Comparison of ENCODE assay signal across 16 cellular contexts in the genomic region with DNA sequence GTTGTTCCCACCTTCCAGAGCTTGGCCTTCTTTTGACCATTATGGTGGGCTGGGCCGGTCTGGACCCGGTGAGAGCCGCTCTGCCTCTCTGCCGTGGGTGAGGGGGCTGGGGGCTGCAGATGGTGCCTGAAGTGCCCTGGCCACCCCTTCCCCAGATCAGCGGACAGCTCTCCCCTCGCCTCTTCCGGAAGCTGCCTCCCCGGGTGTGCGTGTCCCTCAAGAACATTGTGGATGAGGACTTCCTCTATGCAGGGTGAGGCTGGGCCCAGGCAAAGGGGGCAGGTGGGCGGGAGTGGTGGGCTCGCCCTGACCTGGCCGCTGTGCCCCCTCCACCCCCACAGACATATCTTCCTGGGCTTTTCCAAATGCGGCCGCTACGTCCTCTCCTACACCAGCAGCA. TPM values are rescaled to one million over a fixed set of nuclear protein-coding genes. Genes with fewer than 3 reads are reported as not detected.
DNase-seq lines count a peak whose midpoint lies in the region; ATAC-seq, FAIRE-seq and TF ChIP-seq lines count a peak whose summit lies in the region.
"Had no signal": no experiment of that assay in that cellular context is flagged by ENCODE, and none has a peak within 500 bp of the region (broad histone marks: within the 10 kb centered on the region; RNA-seq: fewer than 3 reads in every experiment).

No MANE protein-coding gene starts in this region.

- H3K27ac Mint-ChIP-seq in activated naive CD4-positive, alpha-beta T cell treated with anti-CD3 and anti-CD28 coated beads for 36 hours = no peak overlapping the region
- no peak overlapping the region for H3K27ac Mint-ChIP-seq in activated CD4-positive, alpha-beta memory T cell treated with anti-CD3 and anti-CD28 coated beads for 36 hours

- no peaks in the 10 kb centered on the region for H3K27me3 Mint-ChIP-seq in activated naive CD4-positive, alpha-beta T cell treated with anti-CD3 and anti-CD28 coated beads for 36 hours (ENCODE audit: low read depth)
- no peaks in the 10 kb centered on the region for H3K27me3 Mint-ChIP-seq in activated CD4-positive, alpha-beta memory T cell treated with anti-CD3 and anti-CD28 coated beads for 36 hours

- no peak overlapping the region for H3K4me3 ChIP-seq in hepatocyte
- peak overlapping the region; percentile 83 for H3K4me3 ChIP-seq in suprapubic skin
- H3K4me3 ChIP-seq in kidney (ENCODE audit: low read length in 2 of 2) = no peak overlapping the region
- H3K4me3 ChIP-seq: lung had no signal

- H3K27me3 ChIP-seq in hepatocyte (no peaks in the 10 kb centered on the region), suprapubic skin (no peaks in the 10 kb centered on the region)
- H3K27me3 ChIP-seq: Peyer's patch had no signal

- peak overlapping the region; percentile 85 for H3K4me2 ChIP-seq in hepatocyte

- peaks cover 23% of the 10 kb centered on the region for H3K79me2 ChIP-seq in hepatocyte

- H3K9me3 ChIP-seq in hepatocyte (ENCODE audit: low read depth) (no peaks in the 10 kb centered on the region), suprapubic skin (no peaks in the 10 kb centered on the region), kidney (ENCODE audit: control insufficient read depth in 1 of 2, low read length in 2 of 2) (no peaks in the 10 kb centered on the region)
- H3K9me3 ChIP-seq: Peyer's patch had no signal

- no peak for ATAC-seq in GM19351 (IDR thresholded peaks at IDR 0.05; ENCODE audit: unreplicated experiment)

- 96% methylated on average over 13 of the region's 15 CpGs for WGBS in hepatocyte (ENCODE audit: low lambda C conversion rate, missing lambda C conversion rate)
- WGBS in suprapubic skin = 96% methylated on average over 11 of the region's 15 CpGs

- H3K4me1 Mint-ChIP-seq in activated naive CD4-positive, alpha-beta T cell treated with anti-CD3 and anti-CD28 coated beads for 36 hours (ENCODE audit: low read depth) = peaks cover 20% of the 10 kb centered on the region
- H3K4me1 Mint-ChIP-seq in activated CD4-positive, alpha-beta memory T cell treated with anti-CD3 and anti-CD28 coated beads for 36 hours (ENCODE audit: low read depth) = peaks cover 17% of the 10 kb centered on the region

- H3K4me3 Mint-ChIP-seq in activated naive CD4-positive, alpha-beta T cell treated with anti-CD3 and anti-CD28 coated beads for 36 hours = peak overlapping the region; percentile 38
- peak overlapping the region; percentile 95 for H3K4me3 Mint-ChIP-seq in activated CD4-positive, alpha-beta memory T cell treated with anti-CD3 and anti-CD28 coated beads for 36 hours

- H3K36me3 ChIP-seq in hepatocyte (replicated peaks; ENCODE audit: insufficient read depth, low read depth) = no peaks in the 10 kb centered on the region
- H3K36me3 ChIP-seq in suprapubic skin = peaks cover 45% of the 10 kb centered on the region
- H3K36me3 ChIP-seq in kidney (ENCODE audit: control insufficient read depth in 1 of 2, insufficient read depth in 2 of 2, low read length in 2 of 2) = peaks cover 6 to 24% of the 10 kb centered on the region in 2 donors

- no peak for DNase-seq in activated naive CD4-positive, alpha-beta T cell treated with anti-CD3 and anti-CD28 coated beads for 36 hours
- DNase-seq in activated naive CD4-positive, alpha-beta T cell treated with Interleukin-2 at 50 U/mL for 16 hours = no peak
- no peak for DNase-seq in activated CD4-positive, alpha-beta memory T cell treated with anti-CD3 and anti-CD28 coated beads for 36 hours
- DNase-seq in hepatocyte (ENCODE audit: low spot score) (no peak), suprapubic skin (ENCODE audit: low spot score in 2 of 2) (no peak), kidney (no peak), NCI-H524 treated with DMSO at 0.1 percent for 48 hours (lab: John Stamatoyannopoulos, UW) (no peak)
- DNase-seq: amygdala; NCI-H510A treated with DMSO at 0.1 percent for 48 hours; Peyer's patch; posterior cingulate gyrus; stimulated activated CD4-positive, alpha-beta T cell treated with anti-CD3 and anti-CD28 coated beads, Interleukin-15, amount 100 ng/mL, for 24 hours; trophoblast cell had no signal

- CTCF ChIA-PET in activated naive CD4-positive, alpha-beta T cell treated with anti-CD3 and anti-CD28 coated beads for 36 hours (lab: Charles Lee) = interaction anchor here (0.5 to 2.6 kb wide), 3 partner anchors 31 to 120 kb away, joined by 3 to 5 read pairs (median 3); no protein-coding TSS in a partner anchor
- CTCF ChIA-PET in activated CD4-positive, alpha-beta memory T cell treated with anti-CD3 and anti-CD28 coated beads for 36 hours (lab: Charles Lee) = interaction anchor here (1.0 to 3.0 kb wide), 2 partner anchors 78 to 94 kb away, joined by 3 to 12 read pairs; partner anchors contain the start of gene IL27RA

- H3K4me1 ChIP-seq in hepatocyte (ENCODE audit: insufficient read depth) = peaks cover 5% of the 10 kb centered on the region
- H3K4me1 ChIP-seq in suprapubic skin = peaks cover 27% of the 10 kb centered on the region
- peaks cover 10 to 11% of the 10 kb centered on the region in 2 donors for H3K4me1 ChIP-seq in kidney (ENCODE audit: control insufficient read depth in 1 of 2, insufficient read depth in 1 of 2, low read depth in 1 of 2, low read length in 2 of 2)

- no peak overlapping the region for H2AFZ ChIP-seq in hepatocyte

- intact Hi-C loops in activated naive CD4-positive, alpha-beta T cell treated with anti-CD3 and anti-CD28 coated beads for 36 hours (cut with micrococcal nuclease) = loop anchor here (5.0 kb wide), 2 partner anchors 93 to 118 kb away; partner anchors contain the start of gene MISP3
- intact Hi-C loops in activated CD4-positive, alpha-beta memory T cell treated with anti-CD3 and anti-CD28 coated beads for 36 hours (cut with micrococcal nuclease) = loop anchor here (5.0 kb wide), 1 partner anchor 78 kb away; the partner anchor contains the start of gene IL27RA
- intact Hi-C loops in kidney (cut with DNase I) = no loop called here

- FAIRE-seq in kidney (lab: Jason Lieb, UNC) = no peak

- TF ChIP-seq CTCF in hepatocyte (IDR thresholded peaks at IDR 0.05; ENCODE audit: poor library complexity) (no peak), suprapubic skin (IDR thresholded peaks at IDR 0.05) (no peak), kidney (IDR thresholded peaks at IDR 0.05; ENCODE audit: borderline replicate concordance, extremely low read depth, insufficient read depth) (no peak)

- H3K9me2 ChIP-seq in hepatocyte (replicated peaks; ENCODE audit: insufficient read depth) = no peaks in the 10 kb centered on the region

- no peak overlapping the region for H3K9ac ChIP-seq in kidney (ENCODE audit: low read length in 2 of 2)

- peaks cover 13% of the 10 kb centered on the region for H3K36me3 Mint-ChIP-seq in activated naive CD4-positive, alpha-beta T cell treated with anti-CD3 and anti-CD28 coated beads for 36 hours (ENCODE audit: low read depth)
- H3K36me3 Mint-ChIP-seq in activated CD4-positive, alpha-beta memory T cell treated with anti-CD3 and anti-CD28 coated beads for 36 hours = peaks cover 9% of the 10 kb centered on the region

- H3K27ac ChIP-seq in hepatocyte = no peak overlapping the region
- no peak overlapping the region for H3K27ac ChIP-seq in suprapubic skin
- H3K27ac ChIP-seq in kidney (ENCODE audit: low read depth in 2 of 2, low read length in 2 of 2) = no peak overlapping the region
- H3K27ac ChIP-seq: Peyer's patch had no signal

- no peaks in the 10 kb centered on the region for H4K20me1 ChIP-seq in hepatocyte (ENCODE audit: insufficient read depth, poor library complexity, severe bottlenecking)

- H3K9me3 Mint-ChIP-seq in activated naive CD4-positive, alpha-beta T cell treated with anti-CD3 and anti-CD28 coated beads for 36 hours = no peaks in the 10 kb centered on the region
- H3K9me3 Mint-ChIP-seq in activated CD4-positive, alpha-beta memory T cell treated with anti-CD3 and anti-CD28 coated beads for 36 hours = no peaks in the 10 kb centered on the region

- no peak for TF ChIP-seq POLR2A in suprapubic skin (IDR thresholded peaks at IDR 0.05)

- POLR2A ChIA-PET in activated CD4-positive, alpha-beta memory T cell treated with anti-CD3 and anti-CD28 coated beads for 36 hours (lab: Charles Lee) = interaction anchor here (1.1 to 1.4 kb wide), 2 partner anchors 39 to 77 kb away, joined by 3 read pairs; partner anchors contain the start of gene IL27RA

- no peak for TF ChIP-seq EP300 in suprapubic skin (IDR thresholded peaks at IDR 0.05)

RNA-seq across cellular contexts. Expression of gene DCAF15, which starts 1.9 kb away (rescaled TPM):
- 10 to 100 TPM; 67.7 to 70.6 TPM for total RNA-seq in activated naive CD4-positive, alpha-beta T cell treated with anti-CD3 and anti-CD28 coated beads for 36 hours
- 10 to 100 TPM; 67.0 to 72.0 TPM for total RNA-seq in activated CD4-positive, alpha-beta memory T cell treated with anti-CD3 and anti-CD28 coated beads for 36 hours
- 9.3 and 13.4 TPM in 2 replicates for total RNA-seq in hepatocyte
- 16.4 and 19.0 TPM in 2 replicates for polyA plus RNA-seq in hepatocyte
- total RNA-seq in suprapubic skin = 10 to 100 TPM; 38.3 to 52.3 (median 46.2) TPM
- 35.5 TPM for total RNA-seq in kidney
- polyA plus RNA-seq in kidney (ENCODE audit: insufficient read depth, low read depth, low replicate concordance) = 21.9 TPM

RNA-seq across cellular contexts. Expression of gene PODNL1, which starts 16.0 kb away (rescaled TPM):
- total RNA-seq in activated naive CD4-positive, alpha-beta T cell treated with anti-CD3 and anti-CD28 coated beads for 36 hours = under 1 TPM in 1 of 2 experiments, not detected in 1; 0.29 TPM
- total RNA-seq in activated CD4-positive, alpha-beta memory T cell treated with anti-CD3 and anti-CD28 coated beads for 36 hours = under 1 TPM; 0.34 to 0.50 TPM
- total RNA-seq in hepatocyte = 0.17 TPM in 1 of 2 replicates, not detected in the other
- polyA plus RNA-seq in hepatocyte = 2.4 and 3.3 TPM in 2 replicates
- total RNA-seq in suprapubic skin = 10 to 100 TPM in 1 of 4 donors, 1 to 10 TPM in 3; 2.3 to 10.6 (median 5.7) TPM
- total RNA-seq in kidney = 3.0 TPM
- polyA plus RNA-seq in kidney (ENCODE audit: insufficient read depth, low read depth, low replicate concordance) = not detected
- total RNA-seq: dermis microvascular lymphatic vessel endothelial cell had no signal

RNA-seq across cellular contexts. Expression of gene CC2D1A, which starts 48.2 kb away (rescaled TPM):
- 10 to 100 TPM; 27.4 to 28.6 TPM for total RNA-seq in activated naive CD4-positive, alpha-beta T cell treated with anti-CD3 and anti-CD28 coated beads for 36 hours
- 10 to 100 TPM; 25.8 to 31.0 TPM for total RNA-seq in activated CD4-positive, alpha-beta memory T cell treated with anti-CD3 and anti-CD28 coated beads for 36 hours
- 14.8 and 20.8 TPM in 2 replicates for total RNA-seq in hepatocyte
- 40.9 and 43.3 TPM in 2 replicates for polyA plus RNA-seq in hepatocyte
- 10 to 100 TPM; 48.0 to 94.9 (median 66.7) TPM for total RNA-seq in suprapubic skin
- 36.9 TPM for total RNA-seq in kidney
- polyA plus RNA-seq in kidney (ENCODE audit: insufficient read depth, low read depth, low replicate concordance) = 28.8 TPM

RNA-seq across cellular contexts. Expression of gene BRME1, which starts 48.3 kb away (rescaled TPM):
- 1 to 10 TPM; 5.8 to 5.9 TPM for total RNA-seq in activated naive CD4-positive, alpha-beta T cell treated with anti-CD3 and anti-CD28 coated beads for 36 hours
- 1 to 10 TPM; 7.7 to 9.0 TPM for total RNA-seq in activated CD4-positive, alpha-beta memory T cell treated with anti-CD3 and anti-CD28 coated beads for 36 hours
- 2.2 and 14.4 TPM in 2 replicates for total RNA-seq in hepatocyte
- 3.2 and 4.5 TPM in 2 replicates for polyA plus RNA-seq in hepatocyte
- 10 to 100 TPM in 2 of 4 donors, 1 to 10 TPM in 2; 7.6 to 23.0 (median 9.9) TPM for total RNA-seq in suprapubic skin
- total RNA-seq in kidney = 1.8 TPM
- polyA plus RNA-seq in kidney (ENCODE audit: insufficient read depth, low read depth, low replicate concordance) = 1.5 TPM

RNA-seq across cellular contexts. Expression of gene RFX1, which starts 51.9 kb away (rescaled TPM):
- total RNA-seq in activated naive CD4-positive, alpha-beta T cell treated with anti-CD3 and anti-CD28 coated beads for 36 hours = 10 to 100 TPM; 13.8 to 14.0 TPM
- total RNA-seq in activated CD4-positive, alpha-beta memory T cell treated with anti-CD3 and anti-CD28 coated beads for 36 hours = 10 to 100 TPM; 14.4 to 15.2 TPM
- total RNA-seq in hepatocyte (2.2 and 4.2 TPM in 2 replicates), suprapubic skin (10 to 100 TPM in 2 of 4 donors, 1 to 10 TPM in 2; 6.8 to 13.2 (median 10.1) TPM), kidney (17.9 TPM)
- polyA plus RNA-seq in hepatocyte (2.4 and 4.1 TPM in 2 replicates), kidney (ENCODE audit: insufficient read depth, low read depth, low replicate concordance) (5.2 TPM)
